ENCODE assay signal across 8 cellular contexts in genomic region chr11:45180158-45180887, GRCh38. TPM values are rescaled to one million over a fixed set of nuclear protein-coding genes. Genes with fewer than 3 reads are reported as not detected.
DNase-seq lines count a peak whose midpoint lies in the region; ATAC-seq, FAIRE-seq and TF ChIP-seq lines count a peak whose summit lies in the region.

No MANE protein-coding gene starts in this region.

- no peak for TF ChIP-seq POLR2A in K562 (conservative IDR thresholded peaks at IDR 0.05)

- DNase-seq in activated T-cell treated with anti-CD3 and anti-CD28 coated beads, Interleukin-2, amount 50 U/mL, for 4 hours, result no peak
- no peak for DNase-seq in activated T-cell treated with anti-CD3 and anti-CD28 coated beads for 4 hours
- peak; percentile 50 to 70 for DNase-seq in NCI-H1930 (lab: John Stamatoyannopoulos, UW)
- peak in 2 of 4 experiments; percentile 73 to 75 for DNase-seq in K562 (ENCODE audit: extremely low read depth in 1 of 4, low spot score in 3 of 4)
- no peak for DNase-seq in SK-N-DZ (ENCODE audit: low spot score)

- H3K9me1 ChIP-seq in K562 (ENCODE audit: control insufficient read depth, insufficient read depth, low read length), result peaks cover 4% of the 10 kb centered on the region

- no peak overlapping the region for H3K27ac ChIP-seq in K562 (ENCODE audit: extremely low read depth, low read depth, low read length)
- peak overlapping the region; percentile 70 for H3K27ac ChIP-seq in skeletal muscle tissue (ENCODE audit: low read depth, low read length)

- H3K36me3 ChIP-seq in K562 (ENCODE audit: control insufficient read depth, insufficient read depth, low read length) (no peaks in the 10 kb centered on the region), skeletal muscle tissue (ENCODE audit: control insufficient read depth in 3 of 3, insufficient read depth in 3 of 3, low read length in 3 of 3) (peaks cover 0 to 13% (median 9%) of the 10 kb centered on the region in 3 donors)

- H3K4me3 Mint-ChIP-seq in activated T-cell treated with anti-CD3 and anti-CD28 coated beads, Interleukin-2, amount 50 U/mL, for 4 hours, result peak overlapping the region; percentile 76

- peak overlapping the region; percentile 35; the same call in 1 of the 2 replicates for H3K4me2 ChIP-seq in K562 (ENCODE audit: insufficient read depth, low read length)

- no peak for TF ChIP-seq EP300 in K562 (IDR thresholded peaks at IDR 0.05; ENCODE audit: low read length)

- no peaks in the 10 kb centered on the region for H3K9me3 Mint-ChIP-seq in activated T-cell treated with anti-CD3 and anti-CD28 coated beads, Interleukin-2, amount 50 U/mL, for 4 hours

- FAIRE-seq in K562 (lab: Jason Lieb, UNC), result no peak

- H4K20me1 ChIP-seq in K562 (replicated peaks; ENCODE audit: control insufficient read depth, insufficient read depth, low read length), result peaks cover 6% of the 10 kb centered on the region

- H2AFZ ChIP-seq in K562 (ENCODE audit: low read depth, low read length), result no peak overlapping the region; the same call in 1 of the 2 replicates

- TF ChIP-seq RAD21 in K562 (CRISPR knock-in tag; conservative IDR thresholded peaks at IDR 0.05 in 1 of 2, IDR thresholded peaks at IDR 0.05 in 1 of 2), result no peak

- H3K9ac ChIP-seq in K562 (ENCODE audit: insufficient read depth in 1 of 2, low read depth in 2 of 2, low read length in 2 of 2) (no peak overlapping the region), skeletal muscle tissue (ENCODE audit: low read depth in 1 of 3, low read length in 3 of 3) (peak overlapping the region; percentile 66 to 79 (median 77))

- in situ Hi-C loops in K562 (cut with MboI), result no loop called here

- intact Hi-C loops in K562 (cut with micrococcal nuclease), result no loop called here

- H3K36me3 Mint-ChIP-seq in activated T-cell treated with anti-CD3 and anti-CD28 coated beads, Interleukin-2, amount 50 U/mL, for 4 hours (ENCODE audit: insufficient read depth), result peaks cover 3% of the 10 kb centered on the region

- CTCF ChIA-PET in K562 (lab: Yijun Ruan, JAX; ENCODE audit: low intra/inter-chr PET ratio), result interaction anchor here (0.6 kb wide), 1 partner anchor 77 kb away, joined by 3 read pairs; no protein-coding TSS in a partner anchor

- peaks cover 3 to 24% of the 10 kb centered on the region in 2 experiments; a peak in 3 of 5 replicates for H3K27me3 ChIP-seq in K562 (ENCODE audit: control insufficient read depth in 2 of 2, insufficient read depth in 2 of 2, low read length in 2 of 2)
- H3K27me3 ChIP-seq in skeletal muscle tissue (ENCODE audit: control insufficient read depth in 3 of 3, insufficient read depth in 3 of 3, low read length in 3 of 3), result no peaks in the 10 kb centered on the region

- no peaks in the 10 kb centered on the region for H3K79me2 ChIP-seq in K562 (ENCODE audit: control insufficient read depth, insufficient read depth, low read length)

- peaks cover 8% of the 10 kb centered on the region for H3K4me1 Mint-ChIP-seq in activated T-cell treated with anti-CD3 and anti-CD28 coated beads, Interleukin-2, amount 50 U/mL, for 4 hours (ENCODE audit: low read depth)

- H3K9me3 ChIP-seq in K562 (replicated peaks; ENCODE audit: control insufficient read depth, insufficient read depth, low read depth, low read length) (no peaks in the 10 kb centered on the region), iPS-18c (ENCODE audit: control insufficient read depth, insufficient read depth, low read length) (no peaks in the 10 kb centered on the region), skeletal muscle tissue (ENCODE audit: control insufficient read depth in 3 of 3, low read length in 3 of 3) (no peaks in the 10 kb centered on the region)

- peaks cover 19% of the 10 kb centered on the region for H3K27me3 Mint-ChIP-seq in activated T-cell treated with anti-CD3 and anti-CD28 coated beads, Interleukin-2, amount 50 U/mL, for 4 hours (ENCODE audit: low read depth)

- H3K4me3 ChIP-seq in K562 (peak overlapping the region; percentile 25; the same call in 1 of the 2 replicates), iPS-18c (ENCODE audit: insufficient read depth, low read depth, low read length) (peak overlapping the region; percentile 52), skeletal muscle tissue (ENCODE audit: low read length in 3 of 3) (peak overlapping the region; percentile 59 to 73 (median 60))

- POLR2A ChIA-PET in K562 (lab: Yijun Ruan, JAX), result no interaction called here

- BruUV-seq in K562 (replicated peaks; lab: Mats Ljungman, UMichigan), result no TSS peak

- H3K4me1 ChIP-seq in K562 (replicated peaks in 1 of 2; ENCODE audit: control insufficient read depth in 2 of 2, insufficient read depth in 2 of 2, low read length in 2 of 2) (peaks cover 18 to 27% of the 10 kb centered on the region in 2 experiments), skeletal muscle tissue (ENCODE audit: control insufficient read depth in 3 of 3, insufficient read depth in 3 of 3, low read length in 3 of 3) (peaks cover 14 to 18% (median 17%) of the 10 kb centered on the region in 3 donors)

- peak; percentile 44 to 60 for ATAC-seq in activated T-cell treated with anti-CD3 and anti-CD28 coated beads, Interleukin-2, amount 50 U/mL, for 4 hours
- ATAC-seq in K562 (peak; percentile 21; the same call in 2 of the 3 replicates), GM21737 (IDR thresholded peaks at IDR 0.05; ENCODE audit: unreplicated experiment) (no peak)

- no peak for TF ChIP-seq CTCF in K562 (IDR thresholded peaks at IDR 0.05 in 2 of 3, conservative IDR thresholded peaks at IDR 0.05 in 1 of 3; ENCODE audit: insufficient read depth in 2 of 3, low read depth in 1 of 3, low read length in 3 of 3)

- 19% methylated on average over 17 of the region's 84 CpGs for WGBS in K562 (ENCODE audit: insufficient coverage, low coverage, missing lambda C conversion rate)

TF ChIP-seq in K562, 482 proteins besides CTCF, POLR2A, EP300 and RAD21 (continues in another document):
- TF ChIP-seq RB1 (IDR thresholded peaks at IDR 0.05; ENCODE audit: low read depth) (0 out of 2 replicates have a peak, but pooled peaks have one; percentile 25), MYNN (IDR thresholded peaks at IDR 0.05) (no peak), MYNN (CRISPR knock-in tag; IDR thresholded peaks at IDR 0.05) (no peak), ZHX1 (conservative IDR thresholded peaks at IDR 0.05; ENCODE audit: low read length) (no peak), SIN3B (IDR thresholded peaks at IDR 0.05; ENCODE audit: low read depth) (no peak)

RNA-seq across cellular contexts. Expression of gene PRDM11, which starts 33.9 kb away (rescaled TPM):
- total RNA-seq in activated T-cell treated with anti-CD3 and anti-CD28 coated beads, Interleukin-2, amount 50 U/mL, for 4 hours, result 1 to 10 TPM; 6.0 to 8.5 (median 6.8) TPM
- 0.37 and 0.69 TPM in 2 replicates for total RNA-seq in K562 (2011; cell fraction: chromatin; rRNA removed; ENCODE audit: low replicate concordance)
- 0.39 and 0.67 TPM in 2 replicates for total RNA-seq in K562 (2011; cell fraction: nucleolus; rRNA removed)
- 0.88 and 1.1 TPM in 2 replicates for total RNA-seq in K562 (2011; cell fraction: nucleoplasm; rRNA removed)
- total RNA-seq in K562 (2014; rRNA removed) (0.14 and 0.41 TPM in 2 replicates), K562 (2014; rRNA removed; fragmentation: Illumina TruSeq; extraction: Trizol) (0.13 and 0.22 TPM in 2 replicates), K562 (2015; rRNA removed; fragmentation: Illumina TruSeq; extraction: Trizol) (0.36 and 0.53 TPM in 2 replicates), K562 (2021) (0.78 and 1.1 TPM in 2 replicates), skeletal muscle tissue (9.4 TPM)
- polyA plus RNA-seq in K562 (2011; rRNA removed) (0.29 and 0.50 TPM in 2 replicates), K562 (2014; fragmentation: Illumina TruSeq; extraction: Trizol) (0.57 and 0.74 TPM in 2 replicates), K562 (2014; fragmentation: Nextera tagmentation; extraction: Ambion mirVana) (under 1 TPM; 0.01 to 0.03 TPM), K562 (2014; rRNA removed) (0.23 and 0.38 TPM in 2 replicates)
- 0.32 and 0.70 TPM in 2 replicates for polyA plus RNA-seq in K562 (2011; cell fraction: cytosol; rRNA removed)
- polyA plus RNA-seq in K562 (2011; cell fraction: nucleus; rRNA removed), result 0.93 and 1.3 TPM in 2 replicates
- 0.55 and 0.82 TPM in 2 replicates for polyA plus RNA-seq in K562 (2012)
- polyA minus RNA-seq in K562 (2011; rRNA and poly(A)+ RNA removed), result 0.39 and 0.81 TPM in 2 replicates
- 0.48 and 1.5 TPM in 2 replicates for polyA minus RNA-seq in K562 (2011; cell fraction: cytosol; rRNA and poly(A)+ RNA removed)
- polyA minus RNA-seq in K562 (2011; cell fraction: nucleus; rRNA and poly(A)+ RNA removed), result 0.40 and 1.00 TPM in 2 replicates
- 0.31 TPM in 2 replicates for polyA plus RNA-seq in SK-N-DZ (2014; cell fraction: cytosol; rRNA removed)
- polyA plus RNA-seq in SK-N-DZ (2014; cell fraction: nucleus; rRNA removed), result 1.1 and 1.5 TPM in 2 replicates

Comparison
In these comparisons a context has a peak if more than half of its experiments do, and no peak if none do; other contexts are left out.
1. DNase-seq: peak in NCI-H1930 (2 of 2); none in activated T-cell treated with anti-CD3 and anti-CD28 coated beads, Interleukin-2, amount 50 U/mL, for 4 hours (single experiment), activated T-cell treated with anti-CD3 and anti-CD28 coated beads for 4 hours (single experiment) and SK-N-DZ (single experiment).
2. H3K9ac ChIP-seq: peak in skeletal muscle tissue (3 of 3); none in K562 (0 of 2).
3. Peak in every context shown above with its lines, with median percentiles within 50 percentile points of each other: H3K4me3 ChIP-seq.